ENCODE assay signal across 9 cellular contexts in the genomic region with DNA sequence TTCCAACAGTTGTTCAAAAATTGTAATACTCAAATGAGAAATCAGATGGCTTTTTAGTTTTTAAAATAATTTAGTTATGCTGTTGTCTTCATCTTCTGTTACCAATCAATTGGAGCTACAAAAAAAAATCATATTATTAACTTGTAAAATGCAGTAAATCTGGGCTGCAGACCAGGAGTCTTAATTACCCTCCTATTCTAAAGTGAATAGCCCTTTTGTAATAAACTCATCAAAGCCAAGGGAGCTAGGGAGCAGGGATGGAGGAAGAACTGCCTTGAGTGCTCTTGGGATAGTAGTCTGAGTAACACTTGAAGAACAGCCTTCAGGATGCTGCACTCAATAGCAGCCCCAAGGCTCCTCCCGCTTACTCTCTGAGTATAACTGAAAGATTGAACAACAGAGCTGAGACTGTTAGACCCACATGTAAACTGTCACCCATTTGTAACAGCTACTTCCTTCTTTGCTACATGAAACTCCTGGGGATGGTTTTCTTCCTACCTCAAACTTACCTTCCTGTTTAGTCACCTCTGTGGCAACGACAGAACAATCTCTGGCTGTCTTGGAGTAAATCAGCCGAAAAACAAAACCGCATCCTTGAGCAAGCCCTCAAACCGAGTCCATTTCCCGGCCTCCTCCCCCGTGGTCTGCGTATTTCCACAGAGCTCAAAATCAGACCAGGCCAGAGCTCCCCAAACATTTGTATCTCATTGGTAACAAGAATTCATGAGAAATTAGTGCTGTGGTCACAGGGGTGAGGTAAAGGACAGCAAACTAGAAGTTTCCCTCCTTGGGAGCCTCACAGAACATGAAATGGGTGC. TPM values are rescaled to one million over a fixed set of nuclear protein-coding genes. Genes with fewer than 3 reads are reported as not detected.
DNase-seq lines count a peak whose midpoint lies in the region; ATAC-seq and TF ChIP-seq lines count a peak whose summit lies in the region.
"Had no signal": no experiment of that assay in that cellular context is flagged by ENCODE, and none has a peak within 500 bp of the region (broad histone marks: within the 10 kb centered on the region; RNA-seq: fewer than 3 reads in every experiment).

No MANE protein-coding gene starts in this region.

- H3K4me1 ChIP-seq in DND-41 (ENCODE audit: insufficient read depth, low read length): peaks cover 59% of the 10 kb centered on the region
- peaks cover 4% of the 10 kb centered on the region for H3K4me1 ChIP-seq in right cardiac atrium (ENCODE audit: control insufficient read depth, insufficient read depth, low read length)
- H3K4me1 ChIP-seq in SJCRH30: no peaks in the 10 kb centered on the region

- H3K9ac ChIP-seq in DND-41 (ENCODE audit: low read depth, low read length): peak overlapping the region; percentile 58

- H3K36me3 ChIP-seq in DND-41 (ENCODE audit: insufficient read depth, low read length) (peaks cover 4% of the 10 kb centered on the region), SJCRH30 (no peaks in the 10 kb centered on the region)

- DNase-seq in DND-41: peak; percentile 76
- peak in 2 of 3 experiments; percentile 54 to 55 for DNase-seq in activated CD8-positive, alpha-beta memory T cell treated with anti-CD3 and anti-CD28 coated beads for 48 hours (ENCODE audit: low read depth in 2 of 3, low spot score in 2 of 3)
- DNase-seq in right cardiac atrium: no peak
- no peak for DNase-seq in NCI-H526 (lab: John Stamatoyannopoulos, UW)
- DNase-seq in SJCRH30: no peak
- DNase-seq in NCI-H1694 (lab: John Stamatoyannopoulos, UW): no peak

- H3K27ac ChIP-seq in DND-41 (ENCODE audit: low read length) (peak overlapping the region; percentile 95), right cardiac atrium (ENCODE audit: low read length) (peak overlapping the region; percentile 48), SJCRH30 (no peak overlapping the region)

- peak overlapping the region; percentile 57 for H3K4me2 ChIP-seq in DND-41 (ENCODE audit: insufficient read depth, low read length)

- H3K27me3 ChIP-seq in DND-41 (ENCODE audit: insufficient read depth, low read length, poor library complexity): no peaks in the 10 kb centered on the region
- H3K27me3 ChIP-seq in right cardiac atrium (ENCODE audit: control insufficient read depth, insufficient read depth): no peaks in the 10 kb centered on the region
- no peaks in the 10 kb centered on the region for H3K27me3 ChIP-seq in SJCRH30

- H3K79me2 ChIP-seq in DND-41 (ENCODE audit: insufficient read depth, low read length): no peaks in the 10 kb centered on the region

- peak overlapping the region; percentile 36 to 77 (median 70) for H3K4me3 Mint-ChIP-seq in IgD-negative memory B cell

- intact Hi-C loops in right cardiac atrium (cut with DNase I): no loop called here

- H4K20me1 ChIP-seq in DND-41 (ENCODE audit: insufficient read depth, low read length): no peaks in the 10 kb centered on the region

- H3K36me3 Mint-ChIP-seq in IgD-negative memory B cell: no peaks in the 10 kb centered on the region

- peak; percentile 11 for TF ChIP-seq CTCF in DND-41 (IDR thresholded peaks at IDR 0.05; ENCODE audit: borderline replicate concordance, extremely low read depth, low read length, poor library complexity, severe bottlenecking)

- H3K27me3 Mint-ChIP-seq in IgD-negative memory B cell: no peaks in the 10 kb centered on the region

- peak overlapping the region; percentile 89 to 98 (median 98) for H3K27ac Mint-ChIP-seq in IgD-negative memory B cell

- peak overlapping the region in 1 of 2 experiments; percentile 42; a peak in 2 of 4 replicates for H3K4me3 ChIP-seq in DND-41 (ENCODE audit: low read depth in 1 of 2, low read length in 2 of 2)
- H3K4me3 ChIP-seq in right cardiac atrium (ENCODE audit: low read length): no peak overlapping the region
- no peak overlapping the region for H3K4me3 ChIP-seq in SJCRH30

- H3K9me3 ChIP-seq in DND-41 (ENCODE audit: insufficient read depth, low read length, severe bottlenecking) (no peaks in the 10 kb centered on the region), right cardiac atrium (ENCODE audit: control insufficient read depth, low read length) (no peaks in the 10 kb centered on the region), SJCRH30 (replicated peaks) (no peaks in the 10 kb centered on the region)

- peak; percentile 84 for ATAC-seq in DND-41 (ENCODE audit: insufficient read depth, low read depth)
- ATAC-seq in GM21381 (IDR thresholded peaks at IDR 0.05; ENCODE audit: unreplicated experiment): peak; percentile 77
- peak in 1 of 2 donors; percentile 17 for ATAC-seq in right cardiac atrium
- ATAC-seq: HCT116 had no signal

- peaks cover 24 to 40% (median 26%) of the 10 kb centered on the region in 3 donors for H3K4me1 Mint-ChIP-seq in IgD-negative memory B cell

- 72% methylated on average over 8 of the region's 8 CpGs for WGBS in right cardiac atrium

- H2AFZ ChIP-seq in DND-41 (ENCODE audit: low read depth, low read length): peak overlapping the region; percentile 60

- no peaks in the 10 kb centered on the region for H3K9me3 Mint-ChIP-seq in IgD-negative memory B cell

RNA-seq across cellular contexts. Expression of a gene that starts 55.9 kb away (rescaled TPM):
- polyA plus RNA-seq in IgD-negative memory B cell (29.5 TPM), right cardiac atrium (39.0 TPM)
- total RNA-seq in right cardiac atrium: 10 to 100 TPM; 17.8 to 28.7 (median 21.4) TPM
- total RNA-seq in SJCRH30 (2014; rRNA removed; shearing (Covaris generic)): 23.1 and 30.1 TPM in 2 replicates

Comparison
In these comparisons a context has a peak if more than half of its experiments do, and no peak if none do; other contexts are left out.
1. DNase-seq: peak in DND-41 (single experiment) and activated CD8-positive, alpha-beta memory T cell treated with anti-CD3 and anti-CD28 coated beads for 48 hours (2 of 3); none in right cardiac atrium (0 of 3), NCI-H526 (0 of 2), SJCRH30 (0 of 2) and NCI-H1694 (single experiment).